ENCODE assay signal across 15 cellular contexts in genomic region chr14:25010471-25010870, GRCh38.
"Had no signal": no experiment of that assay in that cellular context is flagged by ENCODE, and none has a peak within 500 bp of the region (broad histone marks: within the 10 kb centered on the region; RNA-seq: fewer than 3 reads in every experiment).

No MANE protein-coding gene starts in this region.

- ATAC-seq: activated naive CD4-positive, alpha-beta T cell treated with anti-CD3 and anti-CD28 coated beads, Interleukin-2, amount 50 U/mL, for 72 hours had no signal

- H3K36me3 ChIP-seq: brain microvascular endothelial cell, ovary, tibial nerve had no signal

- H3K27ac Mint-ChIP-seq: activated naive CD4-positive, alpha-beta T cell treated with anti-CD3 and anti-CD28 coated beads, Interleukin-2, amount 50 U/mL, for 72 hours; dendritic cell treated with granulocyte-macrophage colony-stimulating factor and Interleukin-4, amounts not matched to agents 40 ng/mL and 50 ng/mL, for 4 days; memory B cell; nephron progenitor cell had no signal

- H3K9me3 Mint-ChIP-seq: activated naive CD4-positive, alpha-beta T cell treated with anti-CD3 and anti-CD28 coated beads, Interleukin-2, amount 50 U/mL, for 72 hours; dendritic cell treated with granulocyte-macrophage colony-stimulating factor and Interleukin-4, amounts not matched to agents 40 ng/mL and 50 ng/mL, for 4 days; memory B cell; nephron progenitor cell had no signal

- H3K4me3 ChIP-seq: ovary, skin epidermis, tibial nerve had no signal

- DNase-seq: activated CD4-positive, CD25-positive, alpha-beta regulatory T cell; activated effector memory CD4-positive, alpha-beta T cell treated with anti-CD3 and anti-CD28 coated beads, Interleukin-2, amount 50 U/mL, for 16 hours; activated T-cell treated with anti-CD3 and anti-CD28 coated beads, Interleukin-2, amount 50 U/mL, for 1 hour; amygdala; erythroblast; hippocampal formation; nephron progenitor cell; ovary; T-helper 2 cell had no signal

- H3K27ac ChIP-seq: brain microvascular endothelial cell, ovary, skin epidermis, tibial nerve had no signal

- H3K27me3 ChIP-seq: brain microvascular endothelial cell, ovary, tibial nerve had no signal

- H3K36me3 Mint-ChIP-seq: activated naive CD4-positive, alpha-beta T cell treated with anti-CD3 and anti-CD28 coated beads, Interleukin-2, amount 50 U/mL, for 72 hours; memory B cell had no signal

- H3K4me3 Mint-ChIP-seq: dendritic cell treated with granulocyte-macrophage colony-stimulating factor and Interleukin-4, amounts not matched to agents 40 ng/mL and 50 ng/mL, for 4 days; memory B cell; nephron progenitor cell had no signal

- H3K4me1 Mint-ChIP-seq: memory B cell had no signal

- H3K9me3 ChIP-seq: ovary, tibial nerve had no signal

- H3K4me1 ChIP-seq: tibial nerve had no signal
